Comparison of ENCODE assay signal across 8 cellular contexts in the genomic region with DNA sequence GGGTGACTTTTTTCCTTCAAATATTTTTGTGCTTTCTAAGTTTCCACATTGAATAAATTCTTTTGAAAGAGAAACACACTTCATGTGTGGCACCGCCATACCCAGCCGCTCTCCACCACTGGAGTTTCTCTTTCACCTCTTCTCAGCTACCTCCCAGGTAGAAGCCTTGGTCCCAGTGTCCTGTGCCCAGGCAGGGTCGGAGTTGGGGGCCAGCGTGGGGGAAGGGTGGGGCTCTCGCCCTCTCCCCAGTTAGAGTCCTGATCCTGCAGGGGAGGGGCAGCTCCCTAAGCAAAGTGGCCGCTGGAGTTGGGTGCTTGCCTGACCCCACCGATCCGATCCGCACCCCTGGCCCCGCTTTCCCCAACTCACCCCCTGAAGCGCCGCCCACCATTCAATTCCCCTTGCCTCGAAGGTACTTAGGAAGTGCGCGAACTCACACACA. TPM values are rescaled to one million over a fixed set of nuclear protein-coding genes. Genes with fewer than 3 reads are reported as not detected.
DNase-seq lines count a peak whose midpoint lies in the region; ATAC-seq, FAIRE-seq and TF ChIP-seq lines count a peak whose summit lies in the region.

No MANE protein-coding gene starts in this region.

- H3K9me3 ChIP-seq in astrocyte (ENCODE audit: insufficient read depth, low read depth, low read length), result no peaks in the 10 kb centered on the region
- H3K9me3 ChIP-seq in right lobe of liver, result no peaks in the 10 kb centered on the region
- H3K9me3 ChIP-seq in tibial artery, result no peaks in the 10 kb centered on the region

- H3K9ac ChIP-seq in astrocyte (ENCODE audit: low read length), result peak overlapping the region; percentile 67

- H3K4me1 ChIP-seq in astrocyte (ENCODE audit: insufficient read depth, low read length), result peaks cover 10% of the 10 kb centered on the region
- H3K4me1 ChIP-seq in right lobe of liver, result peaks cover 0 to 41% (median 19%) of the 10 kb centered on the region in 4 donors
- H3K4me1 ChIP-seq in tibial artery, result peaks cover 0 to 48% (median 30%) of the 10 kb centered on the region in 4 donors

- no peak for FAIRE-seq in astrocyte (lab: Jason Lieb, UNC)

- H3K4me1 Mint-ChIP-seq in astrocyte (ENCODE audit: low read depth, unreplicated experiment), result peaks cover 17% of the 10 kb centered on the region

- TF ChIP-seq CTCF in astrocyte (IDR thresholded peaks at IDR 0.05; ENCODE audit: insufficient read depth, low read depth, low read length) (no peak), right lobe of liver (IDR thresholded peaks at IDR 0.05) (no peak), tibial artery (IDR thresholded peaks at IDR 0.05) (no peak)

- H3K36me3 Mint-ChIP-seq in astrocyte (ENCODE audit: low read depth, unreplicated experiment), result no peaks in the 10 kb centered on the region

- no peaks in the 10 kb centered on the region for H4K20me1 ChIP-seq in astrocyte (ENCODE audit: insufficient read depth, low read length)

- H3K4me3 Mint-ChIP-seq in astrocyte (ENCODE audit: unreplicated experiment), result peak overlapping the region; percentile 83

- no peak overlapping the region for H3K27ac ChIP-seq in astrocyte (ENCODE audit: low read depth, low read length)
- peak overlapping the region; percentile 30 to 97 (median 97) for H3K27ac ChIP-seq in right lobe of liver
- peak overlapping the region; percentile 63 to 70 for H3K27ac ChIP-seq in tibial artery

- peaks cover 27% of the 10 kb centered on the region for H3K27me3 Mint-ChIP-seq in astrocyte (ENCODE audit: low read depth, unreplicated experiment)

- H2AFZ ChIP-seq in astrocyte (ENCODE audit: low read depth, low read length), result peak overlapping the region; percentile 90

- no peaks in the 10 kb centered on the region for H3K36me3 ChIP-seq in astrocyte (ENCODE audit: insufficient read depth, low read length)
- no peaks in the 10 kb centered on the region for H3K36me3 ChIP-seq in right lobe of liver
- H3K36me3 ChIP-seq in tibial artery, result no peaks in the 10 kb centered on the region

- DNase-seq in activated CD8-positive, alpha-beta memory T cell treated with anti-CD3 and anti-CD28 coated beads for 24 hours, result peak; percentile 62
- no peak for DNase-seq in activated CD8-positive, alpha-beta memory T cell treated with anti-CD3 and anti-CD28 coated beads, Interleukin-2, amount 50 U/mL, for 48 hours
- DNase-seq in astrocyte (ENCODE audit: low read depth) (no peak), right lobe of liver (no peak), tibial artery (no peak), GDM1 (lab: John Stamatoyannopoulos, UW) (no peak)

- H3K27ac Mint-ChIP-seq in astrocyte (ENCODE audit: unreplicated experiment), result peak overlapping the region; percentile 23

- no peaks in the 10 kb centered on the region for H3K9me3 Mint-ChIP-seq in astrocyte (ENCODE audit: unreplicated experiment)

- no peaks in the 10 kb centered on the region for H3K79me2 ChIP-seq in astrocyte (ENCODE audit: insufficient read depth, low read length)

- intact Hi-C loops in right lobe of liver (cut with DNase I), result no loop called here
- intact Hi-C loops in tibial artery (cut with DNase I; ENCODE audit: low total_unique reads), result loop anchor here (10.0 kb wide), 1 partner anchor 196 kb away; a partner anchor contains a TSS

- peaks cover under 1% of the 10 kb centered on the region for H3K27me3 ChIP-seq in astrocyte (ENCODE audit: insufficient read depth, low read length)
- no peaks in the 10 kb centered on the region for H3K27me3 ChIP-seq in right lobe of liver
- no peaks in the 10 kb centered on the region for H3K27me3 ChIP-seq in tibial artery

- peak overlapping the region; percentile 93 for H3K4me2 ChIP-seq in astrocyte (ENCODE audit: low read length)

- TF ChIP-seq POLR2A in right lobe of liver (IDR thresholded peaks at IDR 0.05) (no peak), GM18505 (IDR thresholded peaks at IDR 0.05; ENCODE audit: borderline replicate concordance, extremely low read depth, insufficient read depth, insufficient read length) (no peak)

- ATAC-seq in right lobe of liver (peak in 3 of 4 donors; percentile 2 to 5 (median 3)), GM18505 (IDR thresholded peaks at IDR 0.05; ENCODE audit: unreplicated experiment) (no peak), HG02642 (IDR thresholded peaks at IDR 0.05; ENCODE audit: poor library complexity, unreplicated experiment) (no peak)

- WGBS in right lobe of liver (ENCODE audit: insufficient coverage, low coverage, low lambda C conversion rate, missing lambda C conversion rate), result 8% methylated on average over 10 of the region's 15 CpGs

- H3K4me3 ChIP-seq in astrocyte (ENCODE audit: insufficient read depth, low read depth, low read length), result peak overlapping the region; percentile 64
- H3K4me3 ChIP-seq in right lobe of liver, result peak overlapping the region; percentile 81 to 98 (median 97)
- H3K4me3 ChIP-seq in tibial artery, result peak overlapping the region; percentile 83 to 94

RNA-seq across cellular contexts. Expression of a gene that starts 0.8 kb away (rescaled TPM):
- total RNA-seq in astrocyte (10.8 and 14.0 TPM in 2 replicates), right lobe of liver (10 to 100 TPM; 18.4 to 91.8 (median 47.8) TPM)

Comparison
In these comparisons a context has a peak if more than half of its experiments do, and no peak if none do; other contexts are left out.
1. ATAC-seq: peak in right lobe of liver (3 of 4); none in GM18505 (single experiment) and HG02642 (single experiment).
2. Peak in every context shown above with its lines, with median percentiles within 50 percentile points of each other: H3K4me3 ChIP-seq.